ENCODE assay signal across 22 cellular contexts in genomic region chr7:118306771-118307170, GRCh38.
"Had no signal": no experiment of that assay in that cellular context is flagged by ENCODE, and none has a peak within 500 bp of the region (broad histone marks: within the 10 kb centered on the region; RNA-seq: fewer than 3 reads in every experiment).

No MANE protein-coding gene starts in this region.

- DNase-seq: activated CD4-positive, alpha-beta T cell treated with anti-CD3 and anti-CD28 coated beads, Interleukin-2, amount 10 ng/mL, durations not matched to agents 7 days and 5 days; activated CD4-positive, CD25-positive, alpha-beta regulatory T cell treated with anti-CD3 and anti-CD28 coated beads, Interleukin-2, amount 50 U/mL, for 72 hours; activated CD8-positive, alpha-beta T cell treated with anti-CD3 and anti-CD28 coated beads, Interleukin-2, amount 10 ng/mL, durations not matched to agents 7 days and 5 days; activated gamma-delta T cell; activated naive CD4-positive, alpha-beta T cell treated with anti-CD3 and anti-CD28 coated beads, Interleukin-2, amount 50 U/mL, for 16 hours; aorta; foreskin keratinocyte; immature natural killer cell; kidney glomerular epithelial cell; left lung; mammary epithelial cell; midbrain; natural killer cell; retina; spleen; stimulated activated CD4-positive, alpha-beta T cell treated with anti-CD3 and anti-CD28 coated beads, Interleukin-4, amount 100 ng/mL, for 1 hour; stimulated activated naive CD4-positive, alpha-beta T cell treated with Interleukin-2 at 50 U/mL for 16 hours; T-cell; upper lobe of left lung; WERI-Rb-1 had no signal

- ATAC-seq: activated CD8-positive, alpha-beta T cell treated with anti-CD3 and anti-CD28 coated beads, Interleukin-2, amount 10 ng/mL, durations not matched to agents 7 days and 5 days; foreskin keratinocyte; left lung; natural killer cell; T-cell had no signal

- H3K4me3 ChIP-seq: cardiac muscle cell, hepatocyte, left lung, spleen, upper lobe of left lung had no signal
